ENCODE assay signal across 9 cellular contexts in genomic region chr20:52493177-52493711, GRCh38.
A peak's percentile ranks its signal among the peaks of the same experiment; 100 is the strongest.
DNase-seq lines count a peak whose midpoint lies in the region; ATAC-seq and TF ChIP-seq lines count a peak whose summit lies in the region.
"Had no signal": no experiment of that assay in that cellular context is flagged by ENCODE, and none has a peak within 500 bp of the region (broad histone marks: within the 10 kb centered on the region; RNA-seq: fewer than 3 reads in every experiment).

No MANE protein-coding gene starts in this region.

- peak overlapping the region; percentile 62 for H3K27ac Mint-ChIP-seq in chondrocyte (ENCODE audit: unreplicated experiment)

- H2BK12ac ChIP-seq in neuronal stem cell (ENCODE audit: low read length) = no peak overlapping the region

- H3K14ac ChIP-seq in neuronal stem cell (ENCODE audit: low read length) = no peak overlapping the region

- no peak overlapping the region for H2BK120ac ChIP-seq in neuronal stem cell (ENCODE audit: low read depth, low read length)

- H3K9me3 ChIP-seq in neuronal stem cell (replicated peaks in 1 of 2; ENCODE audit: control insufficient read depth in 2 of 2, insufficient read depth in 1 of 2, low read depth in 1 of 2, low read length in 2 of 2) = no peaks in the 10 kb centered on the region

- no peaks in the 10 kb centered on the region for H3K36me3 Mint-ChIP-seq in chondrocyte (ENCODE audit: low read depth)

- peaks cover 2 to 11% of the 10 kb centered on the region in 2 donors for H3K4me1 ChIP-seq in neuronal stem cell (ENCODE audit: control insufficient read depth in 2 of 2, insufficient read depth in 1 of 2, low read depth in 1 of 2, low read length in 2 of 2)

- H3K9me3 Mint-ChIP-seq in chondrocyte (ENCODE audit: low read depth) = peaks cover 5% of the 10 kb centered on the region

- H3K4ac ChIP-seq in neuronal stem cell (ENCODE audit: low read length) = peak overlapping the region; percentile 4

- H3K36me3 ChIP-seq in neuronal stem cell (replicated peaks in 1 of 2; ENCODE audit: control insufficient read depth in 2 of 2, insufficient read depth in 2 of 2, low read length in 2 of 2) = no peaks in the 10 kb centered on the region

- no peak overlapping the region for H4K8ac ChIP-seq in neuronal stem cell (ENCODE audit: low read depth, low read length)

- no peak overlapping the region for H3K23ac ChIP-seq in neuronal stem cell (ENCODE audit: low read depth, low read length, poor library complexity)

- H2AK5ac ChIP-seq in neuronal stem cell (ENCODE audit: low read depth, low read length) = no peak overlapping the region

- no peak overlapping the region for H3K4me2 ChIP-seq in neuronal stem cell (ENCODE audit: insufficient read depth, low read length, poor library complexity, severe bottlenecking)

- no peak overlapping the region for H3K9ac ChIP-seq in neuronal stem cell (ENCODE audit: low read depth, low read length, poor library complexity)

- no peak overlapping the region for H4K91ac ChIP-seq in neuronal stem cell (ENCODE audit: low read depth, low read length, poor library complexity)

- H3K27me3 Mint-ChIP-seq in chondrocyte (ENCODE audit: low read depth) = no peaks in the 10 kb centered on the region

- H3K18ac ChIP-seq in neuronal stem cell (ENCODE audit: low read length) = no peak overlapping the region

- no peak overlapping the region for H3K4me3 ChIP-seq in neuronal stem cell (ENCODE audit: low read length in 2 of 2)

- no peak overlapping the region for H2BK5ac ChIP-seq in neuronal stem cell (ENCODE audit: low read length)

- WGBS in neuronal stem cell (ENCODE audit: extremely low coverage in 2 of 2, insufficient read length in 2 of 2, insufficient replicate concordance in 1 of 2), 2 donors = no CpG with 5 or more reads among the region's 9 CpGs

- H3K4me1 Mint-ChIP-seq in chondrocyte (ENCODE audit: low read depth) = peaks cover 33% of the 10 kb centered on the region

- ATAC-seq in GM18511 (IDR thresholded peaks at IDR 0.05; ENCODE audit: unreplicated experiment) (no peak), HG03039 (IDR thresholded peaks at IDR 0.05; ENCODE audit: unreplicated experiment) (no peak)
- ATAC-seq: left colon had no signal

- H3K79me1 ChIP-seq in neuronal stem cell (ENCODE audit: low read depth, low read length) = no peaks in the 10 kb centered on the region

- no peak overlapping the region for H3K27ac ChIP-seq in neuronal stem cell (replicated peaks; ENCODE audit: low read length)

- no peaks in the 10 kb centered on the region for H3K27me3 ChIP-seq in neuronal stem cell (ENCODE audit: control insufficient read depth in 3 of 3, insufficient read depth in 3 of 3, low read depth in 1 of 3, low read length in 3 of 3)

- DNase-seq in GM03348 (ENCODE audit: low spot score) (peak; percentile 48), NCI-H524 (lab: John Stamatoyannopoulos, UW) (peak; percentile 94 to 97), chondrocyte (ENCODE audit: low spot score) (no peak), neuronal stem cell (ENCODE audit: low spot score) (no peak), HuH-7 (ENCODE audit: low spot score) (no peak)
- DNase-seq in NK-92 treated with Interleukin-12 subunit alpha and Interleukin-12 subunit beta, amount 100 ng/mL, for 24 hours (lab: John Stamatoyannopoulos, UW) = no peak
- DNase-seq: left colon had no signal

- TF ChIP-seq CTCF in chondrocyte (IDR thresholded peaks at IDR 0.05) = no peak

- H2AFZ ChIP-seq in neuronal stem cell (ENCODE audit: low read length) = peak overlapping the region; percentile 70

- peak overlapping the region; percentile 11 for H3K4me3 Mint-ChIP-seq in chondrocyte (ENCODE audit: unreplicated experiment)

- no peak overlapping the region for H2BK15ac ChIP-seq in neuronal stem cell (ENCODE audit: low read length)

Comparison
In these comparisons a context has a peak if more than half of its experiments do, and no peak if none do; other contexts are left out.
1. DNase-seq: peak in GM03348 (single experiment) and NCI-H524 (2 of 2); none in chondrocyte (single experiment), neuronal stem cell (single experiment), HuH-7 (single experiment) and NK-92 treated with Interleukin-12 subunit alpha and Interleukin-12 subunit beta, amount 100 ng/mL, for 24 hours (single experiment).